ENCODE assay signal across 1 cellular context in genomic region chr1:2194898-2195673, GRCh38.
TF ChIP-seq lines count a peak whose summit lies in the region.

No MANE protein-coding gene starts in this region.

TF ChIP-seq in IMR-90, 13 proteins besides CTCF, POLR2A, EP300 and RAD21:
- TF ChIP-seq BHLHE40 (IDR thresholded peaks at IDR 0.05; ENCODE audit: low read depth, low read length) (no peak), NFE2L2 (IDR thresholded peaks at IDR 0.05; ENCODE audit: low read depth, low read length) (no peak), CEBPB (IDR thresholded peaks at IDR 0.05; ENCODE audit: low read depth, low read length) (no peak), CHD1 (IDR thresholded peaks at IDR 0.05; ENCODE audit: low read depth, low read length) (no peak), MAFK (IDR thresholded peaks at IDR 0.05; ENCODE audit: low read depth, low read length) (no peak), RFX5 (IDR thresholded peaks at IDR 0.05; ENCODE audit: low read depth, low read length) (no peak), ELK1 (IDR thresholded peaks at IDR 0.05; ENCODE audit: borderline replicate concordance, low read depth, low read length) (no peak), RCOR1 (IDR thresholded peaks at IDR 0.05; ENCODE audit: insufficient replicate concordance, low read length) (peak; percentile 16), MAZ (IDR thresholded peaks at IDR 0.05; ENCODE audit: borderline replicate concordance, low read depth, low read length) (peak; percentile 61), FOS (IDR thresholded peaks at IDR 0.05; ENCODE audit: low read depth, low read length) (no peak), USF2 (IDR thresholded peaks at IDR 0.05; ENCODE audit: low read depth, low read length) (no peak), SMC3 (IDR thresholded peaks at IDR 0.05; ENCODE audit: low read depth, low read length) (peak; percentile 94), MXI1 (IDR thresholded peaks at IDR 0.05; ENCODE audit: borderline replicate concordance, low read depth, low read length) (0 out of 2 replicates have a peak, but pooled peaks have one; percentile 14)
